ENCODE assay signal across 14 cellular contexts in the genomic region with DNA sequence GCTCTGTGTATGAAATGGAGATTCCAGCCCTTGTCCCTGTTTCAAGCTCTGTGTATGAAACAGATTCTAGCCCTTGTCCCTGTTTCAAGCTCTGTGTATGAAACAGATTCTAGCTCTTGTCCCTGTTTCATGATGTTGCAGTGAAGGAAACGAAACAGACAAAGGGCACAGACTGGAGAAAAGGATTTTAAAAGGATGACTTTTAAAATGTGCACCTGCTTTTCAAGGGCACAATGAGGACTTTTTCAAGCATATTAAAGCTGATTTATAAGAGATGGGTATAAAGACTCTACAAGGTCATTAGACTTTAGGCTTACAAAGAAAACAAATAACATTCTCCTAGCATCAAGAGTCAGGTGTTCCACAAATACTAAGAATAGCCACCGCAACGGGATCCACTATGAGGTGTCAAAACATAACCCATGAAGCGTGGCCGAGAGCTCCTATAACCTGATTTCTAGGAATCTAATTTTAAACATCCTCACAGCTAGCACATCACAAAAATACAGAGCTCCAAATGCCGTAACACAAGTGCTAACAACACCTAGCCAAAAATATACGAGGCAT. TPM values are rescaled to one million over a fixed set of nuclear protein-coding genes. Genes with fewer than 3 reads are reported as not detected.
DNase-seq lines count a peak whose midpoint lies in the region; TF ChIP-seq lines count a peak whose summit lies in the region.
"Had no signal": no experiment of that assay in that cellular context is flagged by ENCODE, and none has a peak within 500 bp of the region (broad histone marks: within the 10 kb centered on the region; RNA-seq: fewer than 3 reads in every experiment).

No MANE protein-coding gene starts in this region.

- DNase-seq in NCI-H2029 (lab: John Stamatoyannopoulos, UW), result peak; percentile 23
- no peak for DNase-seq in colonic mucosa
- DNase-seq in midbrain (lab: John Stamatoyannopoulos, UW), result peak; percentile 33
- DNase-seq in superior temporal gyrus (ENCODE audit: extremely low spot score), result peak; percentile 79
- DNase-seq in ecto neural progenitor cell (ENCODE audit: low spot score), result no peak
- no peak for DNase-seq in SW480 (ENCODE audit: low spot score)
- DNase-seq in activated T-helper 2 cell treated with anti-CD3 and anti-CD28 coated beads, Interferon-gamma antibody, Interleukin-2, Interleukin-4, amounts not matched to agents 10 μg/mL and 5 μg/mL and 100 μg/mL, durations not matched to agents 14 hours and 24 hours and 36 hours (ENCODE audit: low spot score), result no peak
- DNase-seq: activated CD8-positive, alpha-beta T cell treated with anti-CD3 and anti-CD28 coated beads, Interleukin-2, amount 10 ng/mL, durations not matched to agents 7 days and 5 days; effector memory CD8-positive, alpha-beta T cell; natural killer cell; upper lobe of left lung had no signal

- H3K9me3 ChIP-seq in colonic mucosa, result no peaks in the 10 kb centered on the region
- H3K9me3 ChIP-seq: Caco-2, upper lobe of left lung had no signal

- no peaks in the 10 kb centered on the region for H3K36me3 Mint-ChIP-seq in activated T-helper 2 cell treated with anti-CD3 and anti-CD28 coated beads, Interferon-gamma antibody, Interleukin-2, Interleukin-4, amounts not matched to agents 10 μg/mL and 5 μg/mL and 100 μg/mL, durations not matched to agents 14 hours and 24 hours and 36 hours (ENCODE audit: low read depth)
- H3K36me3 Mint-ChIP-seq: activated naive CD8-positive, alpha-beta T cell; natural killer cell had no signal

- H3K27me3 Mint-ChIP-seq in activated T-helper 2 cell treated with anti-CD3 and anti-CD28 coated beads, Interferon-gamma antibody, Interleukin-2, Interleukin-4, amounts not matched to agents 10 μg/mL and 5 μg/mL and 100 μg/mL, durations not matched to agents 14 hours and 24 hours and 36 hours (ENCODE audit: low read depth), result no peaks in the 10 kb centered on the region

- no peak overlapping the region for H3K4me3 ChIP-seq in colonic mucosa
- H3K4me3 ChIP-seq: upper lobe of left lung had no signal

- H3K36me3 ChIP-seq in colonic mucosa, result no peaks in the 10 kb centered on the region
- H3K36me3 ChIP-seq: upper lobe of left lung had no signal

- H3K4me3 Mint-ChIP-seq in activated T-helper 2 cell treated with anti-CD3 and anti-CD28 coated beads, Interferon-gamma antibody, Interleukin-2, Interleukin-4, amounts not matched to agents 10 μg/mL and 5 μg/mL and 100 μg/mL, durations not matched to agents 14 hours and 24 hours and 36 hours (ENCODE audit: low read depth), result no peak overlapping the region
- H3K4me3 Mint-ChIP-seq: activated CD8-positive, alpha-beta T cell treated with anti-CD3 and anti-CD28 coated beads, Interleukin-2, amount 10 ng/mL, durations not matched to agents 7 days and 5 days; activated naive CD8-positive, alpha-beta T cell; effector memory CD8-positive, alpha-beta T cell; natural killer cell; T-helper 1 cell treated with Interleukin-12 subunit alpha and Interleukin-12 subunit beta and Interleukin-4 antibody, amounts not matched to agents 30 μg/mL and 1 μg/mL, for 36 hours had no signal

- TF ChIP-seq CTCF in colonic mucosa (IDR thresholded peaks at IDR 0.05), result no peak

- intact Hi-C loops in colonic mucosa (cut with DNase I), result loop anchor here (10.0 kb wide), 1 partner anchor 146 kb away; no protein-coding TSS in a partner anchor
- intact Hi-C loops in activated T-helper 2 cell treated with anti-CD3 and anti-CD28 coated beads, Interferon-gamma antibody, Interleukin-2, Interleukin-4, amounts not matched to agents 10 μg/mL and 5 μg/mL and 100 μg/mL, durations not matched to agents 14 hours and 24 hours and 36 hours (cut with micrococcal nuclease), result no loop called here

- H3K4me1 ChIP-seq in colonic mucosa, result peaks cover 5% of the 10 kb centered on the region

- H3K27ac ChIP-seq in colonic mucosa, result peak overlapping the region; percentile 32

- H3K9ac ChIP-seq in colonic mucosa (ENCODE audit: low read depth in 2 of 2, low read length in 2 of 2), result no peak overlapping the region

- no peaks in the 10 kb centered on the region for H3K27me3 ChIP-seq in colonic mucosa
- H3K27me3 ChIP-seq: upper lobe of left lung had no signal

- H3K4me1 Mint-ChIP-seq in activated T-helper 2 cell treated with anti-CD3 and anti-CD28 coated beads, Interferon-gamma antibody, Interleukin-2, Interleukin-4, amounts not matched to agents 10 μg/mL and 5 μg/mL and 100 μg/mL, durations not matched to agents 14 hours and 24 hours and 36 hours (ENCODE audit: low read depth), result no peaks in the 10 kb centered on the region

- H3K9me3 Mint-ChIP-seq in activated T-helper 2 cell treated with anti-CD3 and anti-CD28 coated beads, Interferon-gamma antibody, Interleukin-2, Interleukin-4, amounts not matched to agents 10 μg/mL and 5 μg/mL and 100 μg/mL, durations not matched to agents 14 hours and 24 hours and 36 hours, result no peaks in the 10 kb centered on the region
- H3K9me3 Mint-ChIP-seq: effector memory CD8-positive, alpha-beta T cell; natural killer cell; T-helper 1 cell treated with Interleukin-12 subunit alpha and Interleukin-12 subunit beta and Interleukin-4 antibody, amounts not matched to agents 30 μg/mL and 1 μg/mL, for 36 hours had no signal

- no peak overlapping the region for H3K27ac Mint-ChIP-seq in activated T-helper 2 cell treated with anti-CD3 and anti-CD28 coated beads, Interferon-gamma antibody, Interleukin-2, Interleukin-4, amounts not matched to agents 10 μg/mL and 5 μg/mL and 100 μg/mL, durations not matched to agents 14 hours and 24 hours and 36 hours
- H3K27ac Mint-ChIP-seq: activated CD8-positive, alpha-beta T cell treated with anti-CD3 and anti-CD28 coated beads, Interleukin-2, amount 10 ng/mL, durations not matched to agents 7 days and 5 days; activated naive CD8-positive, alpha-beta T cell; effector memory CD8-positive, alpha-beta T cell; T-helper 1 cell treated with Interleukin-12 subunit alpha and Interleukin-12 subunit beta and Interleukin-4 antibody, amounts not matched to agents 30 μg/mL and 1 μg/mL, for 36 hours had no signal

RNA-seq across cellular contexts. Expression of a gene that starts 29.0 kb away (rescaled TPM):
- 10 to 100 TPM in 1 of 2 donors, 1 to 10 TPM in 1; 7.6 to 11.2 TPM for total RNA-seq in colonic mucosa
- 1.6 and 2.6 TPM in 2 replicates for total RNA-seq in activated T-helper 2 cell treated with anti-CD3 and anti-CD28 coated beads, Interferon-gamma antibody, Interleukin-2, Interleukin-4, amounts not matched to agents 10 μg/mL and 5 μg/mL and 100 μg/mL, durations not matched to agents 14 hours and 24 hours and 36 hours

Comparison
In these comparisons a context has a peak if more than half of its experiments do, and no peak if none do; other contexts are left out.
1. DNase-seq: peak in NCI-H2029 (single experiment), midbrain (single experiment) and superior temporal gyrus (single experiment); none in colonic mucosa (single experiment), ecto neural progenitor cell (single experiment), SW480 (single experiment) and activated T-helper 2 cell treated with anti-CD3 and anti-CD28 coated beads, Interferon-gamma antibody, Interleukin-2, Interleukin-4, amounts not matched to agents 10 μg/mL and 5 μg/mL and 100 μg/mL, durations not matched to agents 14 hours and 24 hours and 36 hours (single experiment).